ENCODE assay signal across 1 cellular context in the genomic region with DNA sequence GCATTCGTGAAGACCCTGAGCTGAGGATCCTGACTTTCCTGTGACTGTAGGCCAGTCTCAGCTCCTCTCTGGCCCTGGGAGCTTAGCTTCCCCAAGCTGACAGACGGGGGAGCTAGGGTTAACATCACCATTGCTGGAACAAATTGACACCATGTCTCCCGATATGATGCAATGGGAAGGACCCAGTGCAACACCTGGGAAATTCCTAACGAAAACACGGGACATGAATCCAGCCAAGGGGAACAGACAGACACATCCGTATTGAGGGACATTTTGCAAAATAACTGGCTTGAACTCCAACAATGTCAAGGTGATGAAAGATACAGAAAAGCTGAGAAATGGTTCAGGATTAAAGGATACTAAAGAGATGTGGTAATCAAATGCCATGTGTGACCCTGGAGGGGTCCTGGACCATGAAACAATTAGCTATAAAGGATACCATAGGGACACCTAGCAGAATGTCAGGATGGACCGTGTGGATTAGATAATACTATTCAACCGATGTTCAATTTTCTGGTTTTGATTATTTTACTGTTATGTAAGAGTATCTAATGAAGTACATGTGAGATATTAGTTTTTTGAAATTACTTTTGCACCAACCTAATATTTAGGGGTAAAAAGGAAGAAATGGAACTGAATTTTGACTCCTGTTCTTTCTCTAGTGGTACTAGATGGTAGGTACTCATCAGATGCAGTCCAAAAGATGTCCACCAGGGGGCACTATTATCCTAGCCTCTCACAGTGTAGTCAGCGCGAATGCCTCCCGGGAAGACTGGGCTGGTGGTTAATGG.
TF ChIP-seq lines count a peak whose summit lies in the region.

No MANE protein-coding gene starts in this region.

TF ChIP-seq in H1, 55 proteins besides CTCF, POLR2A, EP300 and RAD21:
- no peak for TF ChIP-seq MAFK (IDR thresholded peaks at IDR 0.05; ENCODE audit: low read depth, low read length)
- TF ChIP-seq SIRT6 (IDR thresholded peaks at IDR 0.05; ENCODE audit: low read length) = no peak
- no peak for TF ChIP-seq ZNF274 (IDR thresholded peaks at IDR 0.05; ENCODE audit: borderline replicate concordance, extremely low read depth, low read length)
- peak; percentile 76 for TF ChIP-seq JUND (IDR thresholded peaks at IDR 0.05; ENCODE audit: low read length)
- peak; percentile 56 for TF ChIP-seq TEAD4 (IDR thresholded peaks at IDR 0.05; ENCODE audit: low read depth, low read length)
- no peak for TF ChIP-seq NRF1 (IDR thresholded peaks at IDR 0.05; ENCODE audit: low read depth, low read length)
- TF ChIP-seq SP2 (IDR thresholded peaks at IDR 0.05; ENCODE audit: low read length) = no peak
- TF ChIP-seq CEBPB (IDR thresholded peaks at IDR 0.05; ENCODE audit: low read depth, low read length) = peak; percentile 99
- TF ChIP-seq KDM4A (IDR thresholded peaks at IDR 0.05; ENCODE audit: low read depth, low read length, severe bottlenecking) = no peak
- no peak for TF ChIP-seq FOSL1 (IDR thresholded peaks at IDR 0.05; ENCODE audit: insufficient read depth, low read depth, low read length)
- peak; percentile 52; the same call in 1 of the 2 replicates for TF ChIP-seq CREB1 (IDR thresholded peaks at IDR 0.05)
- no peak for TF ChIP-seq CBX8 (IDR thresholded peaks at IDR 0.05; ENCODE audit: borderline replicate concordance, low read depth, low read length)
- TF ChIP-seq SP1 (IDR thresholded peaks at IDR 0.05; ENCODE audit: low read depth, low read length) = peak; percentile 53; the same call in 1 of the 2 replicates
- TF ChIP-seq TAF1 (IDR thresholded peaks at IDR 0.05; ENCODE audit: low read depth, low read length) = 0 out of 2 replicates have a peak, but pooled peaks have one; percentile 12
- peak; percentile 49; the same call in 1 of the 2 replicates for TF ChIP-seq YY1 (IDR thresholded peaks at IDR 0.05; ENCODE audit: low read depth, low read length)
- no peak for TF ChIP-seq KDM1A (IDR thresholded peaks at IDR 0.05; ENCODE audit: borderline replicate concordance, low read length)
- TF ChIP-seq GTF2F1 (IDR thresholded peaks at IDR 0.05; ENCODE audit: borderline replicate concordance, low read depth, low read length) = no peak
- peak; percentile 29 for TF ChIP-seq ASH2L (IDR thresholded peaks at IDR 0.05; ENCODE audit: low read length)
- no peak for TF ChIP-seq TCF12 (IDR thresholded peaks at IDR 0.05; ENCODE audit: low read depth, low read length)
- 0 out of 2 replicates have a peak, but pooled peaks have one; percentile 3 for TF ChIP-seq EGR1 (IDR thresholded peaks at IDR 0.05; ENCODE audit: borderline replicate concordance, low read depth, low read length)
- TF ChIP-seq, protein P1, sequence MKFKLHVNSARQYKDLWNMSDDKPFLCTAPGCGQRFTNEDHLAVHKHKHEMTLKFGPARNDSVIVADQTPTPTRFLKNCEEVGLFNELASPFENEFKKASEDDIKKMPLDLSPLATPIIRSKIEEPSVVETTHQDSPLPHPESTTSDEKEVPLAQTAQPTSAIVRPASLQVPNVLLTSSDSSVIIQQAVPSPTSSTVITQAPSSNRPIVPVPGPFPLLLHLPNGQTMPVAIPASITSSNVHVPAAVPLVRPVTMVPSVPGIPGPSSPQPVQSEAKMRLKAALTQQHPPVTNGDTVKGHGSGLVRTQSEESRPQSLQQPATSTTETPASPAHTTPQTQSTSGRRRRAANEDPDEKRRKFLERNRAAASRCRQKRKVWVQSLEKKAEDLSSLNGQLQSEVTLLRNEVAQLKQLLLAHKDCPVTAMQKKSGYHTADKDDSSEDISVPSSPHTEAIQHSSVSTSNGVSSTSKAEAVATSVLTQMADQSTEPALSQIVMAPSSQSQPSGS (IDR thresholded peaks at IDR 0.05; ENCODE audit: low read length) = peak; percentile 91
- TF ChIP-seq, protein P2, sequence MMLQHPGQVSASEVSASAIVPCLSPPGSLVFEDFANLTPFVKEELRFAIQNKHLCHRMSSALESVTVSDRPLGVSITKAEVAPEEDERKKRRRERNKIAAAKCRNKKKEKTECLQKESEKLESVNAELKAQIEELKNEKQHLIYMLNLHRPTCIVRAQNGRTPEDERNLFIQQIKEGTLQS (IDR thresholded peaks at IDR 0.05; ENCODE audit: insufficient read depth, low read depth, low read length) = peak; percentile 77
- no peak for TF ChIP-seq TBP (IDR thresholded peaks at IDR 0.05; ENCODE audit: low read depth, low read length)
- TF ChIP-seq SIN3A (conservative IDR thresholded peaks at IDR 0.05 in 1 of 2, IDR thresholded peaks at IDR 0.05 in 1 of 2; ENCODE audit: low read depth in 1 of 2, low read length in 2 of 2) = peak in 1 of 2 experiments; percentile 48; a peak in 1 of 4 replicates
